Comparison of ENCODE assay signal across 1 cellular context in genomic region chr15:58432421-58432820, GRCh38.
TF ChIP-seq lines count a peak whose summit lies in the region.

No MANE protein-coding gene starts in this region.

TF ChIP-seq in SK-N-SH, 30 proteins besides CTCF, POLR2A, EP300 and RAD21:
- TF ChIP-seq MAX (IDR thresholded peaks at IDR 0.05; ENCODE audit: low read depth) (no peak), TEAD4 (IDR thresholded peaks at IDR 0.05; ENCODE audit: borderline replicate concordance, insufficient read depth) (no peak), YY1 (IDR thresholded peaks at IDR 0.05; ENCODE audit: low read depth) (no peak), RXRA (IDR thresholded peaks at IDR 0.05; ENCODE audit: borderline replicate concordance, low read depth) (no peak), TCF12 (IDR thresholded peaks at IDR 0.05) (no peak), SIN3A (IDR thresholded peaks at IDR 0.05; ENCODE audit: borderline replicate concordance, low read depth, low read length) (no peak), CHD2 (IDR thresholded peaks at IDR 0.05; ENCODE audit: low read length, partially characterized antibody) (no peak), USF1 (IDR thresholded peaks at IDR 0.05; ENCODE audit: borderline replicate concordance, low read depth) (no peak), ELF1 (IDR thresholded peaks at IDR 0.05) (no peak), IRF3 (IDR thresholded peaks at IDR 0.05; ENCODE audit: low read depth, low read length) (no peak), POLR2AphosphoS5 (IDR thresholded peaks at IDR 0.05; ENCODE audit: low read depth, low read length) (no peak), RCOR1 (IDR thresholded peaks at IDR 0.05; ENCODE audit: low read length) (no peak), PBX3 (IDR thresholded peaks at IDR 0.05) (no peak), MXI1 (IDR thresholded peaks at IDR 0.05; ENCODE audit: low read depth, low read length) (no peak), FOXM1 (IDR thresholded peaks at IDR 0.05; ENCODE audit: low read depth) (no peak), RFX5 (IDR thresholded peaks at IDR 0.05; ENCODE audit: low read length) (no peak), NFIC (IDR thresholded peaks at IDR 0.05; ENCODE audit: borderline replicate concordance) (no peak)
